8 cellular contexts compared by ENCODE assay signal in the genomic region with DNA sequence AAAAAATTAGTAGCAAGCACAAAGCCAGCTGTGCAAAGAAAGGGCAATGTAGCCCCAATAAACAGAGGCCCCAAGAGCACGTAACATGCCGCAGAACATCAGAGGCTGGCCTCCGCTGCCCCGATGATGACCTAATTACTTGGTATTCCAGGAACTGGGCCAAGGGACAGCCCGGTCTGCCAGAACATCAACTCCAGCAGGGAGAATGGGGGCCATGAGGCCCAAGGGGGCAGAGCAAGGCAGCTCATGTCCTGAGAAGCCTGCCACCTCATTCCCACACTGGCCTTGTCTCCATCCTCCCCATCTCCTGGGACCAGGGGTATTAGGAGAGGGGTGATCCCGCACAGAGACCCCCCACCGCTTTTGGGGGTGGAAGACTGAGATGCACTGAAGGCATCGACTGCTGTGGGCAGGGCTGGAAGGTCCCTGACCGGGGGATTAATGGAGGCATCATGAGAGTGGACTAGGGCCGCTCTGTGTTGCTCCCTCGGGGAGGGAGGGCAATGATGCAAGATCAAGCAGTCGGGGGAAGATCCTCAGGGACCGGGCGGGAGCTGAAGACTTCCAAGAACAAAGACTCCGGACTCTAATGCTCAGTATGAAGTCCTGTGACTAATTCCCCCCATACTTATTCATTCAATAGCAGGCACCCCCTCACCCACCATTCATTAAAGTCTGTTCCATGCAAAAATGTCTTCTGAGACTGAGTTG.
DNase-seq lines count a peak whose midpoint lies in the region; FAIRE-seq and TF ChIP-seq lines count a peak whose summit lies in the region.
"Not testable (repeated sequence)": the region's sequence is repeated elsewhere in the genome, so short reads cannot be mapped to it uniquely, and the experiment has no call there.

No MANE protein-coding gene starts in this region.

- not testable (repeated sequence) for H3K9me3 ChIP-seq in SJCRH30 (replicated peaks)

- H3K4me1 Mint-ChIP-seq in osteocyte (ENCODE audit: unreplicated experiment), result not testable (repeated sequence)

- not testable (repeated sequence) for H3K36me3 Mint-ChIP-seq in osteocyte (ENCODE audit: unreplicated experiment)

- H3K36me3 ChIP-seq in SJCRH30, result not testable (repeated sequence)

- DNase-seq in AG10803 (ENCODE audit: low read depth), result peak; percentile 70
- peak; percentile 29 for DNase-seq in H54 (ENCODE audit: insufficient read length, low spot score)
- DNase-seq in SJCRH30, result peak; percentile 60 to 72
- peak; percentile 82 to 85 for DNase-seq in cardiac fibroblast (ENCODE audit: low read depth in 2 of 2)
- DNase-seq in fibroblast of villous mesenchyme (ENCODE audit: low read depth), result peak; percentile 79
- DNase-seq in inferior parietal cortex (ENCODE audit: extremely low spot score), result peak; percentile 20
- DNase-seq in osteocyte (ENCODE audit: extremely low spot score, unreplicated experiment), result peak; percentile 70
- DNase-seq in superior temporal gyrus (ENCODE audit: extremely low spot score), result peak; percentile 60

- TF ChIP-seq CTCF in AG10803 (conservative IDR thresholded peaks at IDR 0.05; ENCODE audit: low read length); cardiac fibroblast (IDR thresholded peaks at IDR 0.05; ENCODE audit: low read depth, low read length); fibroblast of villous mesenchyme (IDR thresholded peaks at IDR 0.05; ENCODE audit: insufficient read depth, low read depth, low read length); osteocyte (IDR thresholded peaks at IDR 0.05): not testable (repeated sequence)

- FAIRE-seq in H54 (lab: Jason Lieb, UNC), result not testable (repeated sequence)

- TF ChIP-seq POLR2A in H54 (IDR thresholded peaks at IDR 0.05; ENCODE audit: low read depth, low read length), result not testable (repeated sequence)

- not testable (repeated sequence) for H3K27me3 Mint-ChIP-seq in osteocyte (ENCODE audit: unreplicated experiment)

- not testable (repeated sequence) for H3K27me3 ChIP-seq in SJCRH30

- H3K27ac Mint-ChIP-seq in osteocyte (ENCODE audit: unreplicated experiment), result not testable (repeated sequence)

- H3K4me3 Mint-ChIP-seq in osteocyte (ENCODE audit: unreplicated experiment), result not testable (repeated sequence)

- not testable (repeated sequence) for H3K4me1 ChIP-seq in SJCRH30

- H3K4me3 ChIP-seq in AG10803 (ENCODE audit: low read length); SJCRH30; cardiac fibroblast (replicated peaks in 1 of 2; ENCODE audit: low read depth in 2 of 2, low read length in 2 of 2); fibroblast of villous mesenchyme (ENCODE audit: low read depth, low read length): not testable (repeated sequence)

- H3K27ac ChIP-seq in SJCRH30, result not testable (repeated sequence)

- not testable (repeated sequence) for H3K9me3 Mint-ChIP-seq in osteocyte (ENCODE audit: unreplicated experiment)

Comparison
In these comparisons a context has a peak if more than half of its experiments do, and no peak if none do; other contexts are left out.
1. DNase-seq: peak in every context shown above with its lines; median percentile 84 in cardiac fibroblast; 79 in fibroblast of villous mesenchyme; 70 in AG10803; 70 in osteocyte; 66 in SJCRH30; 60 in superior temporal gyrus; 29 in H54; 20 in inferior parietal cortex.